ENCODE assay signal across 10 cellular contexts in the genomic region with DNA sequence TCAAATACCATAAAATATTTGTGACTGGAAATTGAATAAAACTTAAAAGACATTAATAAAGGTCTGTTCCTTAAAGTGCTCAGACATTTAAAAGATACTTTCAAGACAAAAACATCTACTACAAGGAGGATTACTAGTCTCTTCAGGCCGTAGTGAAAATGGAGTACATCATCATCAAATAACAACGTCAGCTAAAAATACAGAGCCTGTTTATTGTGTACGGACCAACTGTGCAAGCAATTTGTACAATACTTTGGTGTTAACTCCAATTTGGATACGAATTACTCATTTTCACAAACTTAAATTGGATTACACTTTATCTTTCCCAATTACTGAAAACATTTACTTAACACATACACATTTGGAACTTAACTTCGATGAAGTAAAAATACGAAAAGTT. TPM values are rescaled to one million over a fixed set of nuclear protein-coding genes. Genes with fewer than 3 reads are reported as not detected.
DNase-seq lines count a peak whose midpoint lies in the region; ATAC-seq and TF ChIP-seq lines count a peak whose summit lies in the region.
"Had no signal": no experiment of that assay in that cellular context is flagged by ENCODE, and none has a peak within 500 bp of the region (broad histone marks: within the 10 kb centered on the region; RNA-seq: fewer than 3 reads in every experiment).

No MANE protein-coding gene starts in this region.

- DNase-seq in SK-MEL-5 (ENCODE audit: low read depth, low spot score) (peak; percentile 29), renal cortical epithelial cell (ENCODE audit: low read depth) (peak; percentile 8), germinal center (ENCODE audit: low spot score) (no peak), SKM-1 (lab: John Stamatoyannopoulos, UW; ENCODE audit: unreplicated experiment) (no peak), ecto neural progenitor cell (ENCODE audit: low spot score) (no peak)
- no peak for DNase-seq in stimulated activated CD8-positive, alpha-beta memory T cell treated with anti-CD3 and anti-CD28 coated beads, Interleukin-4, amount 100 ng/mL, for 48 hours
- DNase-seq: stimulated activated CD4-positive, alpha-beta T cell treated with anti-CD3 and anti-CD28 coated beads, Interleukin-2, amount 100 ng/mL, for 48 hours had no signal

- TF ChIP-seq POLR2A in gastroesophageal sphincter (IDR thresholded peaks at IDR 0.05) = no peak

- H3K36me3 ChIP-seq in HEK293 (ENCODE audit: control insufficient read depth in 2 of 2, insufficient read depth in 1 of 2, low read length in 2 of 2) = peaks cover under 1 to 8% of the 10 kb centered on the region in 2 experiments; a peak in 2 of 3 replicates
- H3K36me3 ChIP-seq in gastroesophageal sphincter = peaks cover 0 to 9% of the 10 kb centered on the region in 2 donors

- 4 to 15% methylated on average over 6 of the region's 6 CpGs for WGBS in gastroesophageal sphincter (ENCODE audit: low coverage in 1 of 2), 2 donors

- in situ Hi-C loops in SK-MEL-5 (cut with HindIII; ENCODE audit: low pct_unique_long_range_greater_than_20kb, low sequenced_read_pairs) = no loop called here

- H3K4me1 ChIP-seq in HEK293 (ENCODE audit: control insufficient read depth, insufficient read depth, low read length) (peaks cover 17% of the 10 kb centered on the region; the same call in 1 of the 2 replicates), gastroesophageal sphincter (peaks cover 0 to 32% (median 3%) of the 10 kb centered on the region in 3 donors)

- TF ChIP-seq EP300 in gastroesophageal sphincter (IDR thresholded peaks at IDR 0.05) = no peak

- H3K27ac ChIP-seq in HEK293 (ENCODE audit: extremely low read depth, low read depth, low read length) (no peak overlapping the region; the same call in 1 of the 2 replicates), gastroesophageal sphincter (peak overlapping the region; percentile 44 to 95 (median 94))

- H3K9me3 ChIP-seq in HEK293 (ENCODE audit: control insufficient read depth, insufficient read depth, low read depth, low read length) (no peaks in the 10 kb centered on the region), gastroesophageal sphincter (no peaks in the 10 kb centered on the region)

- POLR2A ChIA-PET in HEK293 (lab: Yijun Ruan, JAX) = interaction anchor here (1.1 kb wide), 1 partner anchor 561 kb away, joined by 3 read pairs; no protein-coding TSS in a partner anchor

- H3K4me3 ChIP-seq in HEK293 (ENCODE audit: low read depth, low read length) (peak overlapping the region; percentile 78), gastroesophageal sphincter (peak overlapping the region; percentile 86 to 98)

- no peak for TF ChIP-seq CTCF in HEK293 (tag by site-specific recombination; IDR thresholded peaks at IDR 0.05)
- no peak for TF ChIP-seq CTCF in gastroesophageal sphincter (IDR thresholded peaks at IDR 0.05)

- H3K27me3 ChIP-seq in gastroesophageal sphincter = no peaks in the 10 kb centered on the region

- CTCF ChIA-PET in HEK293 (lab: Yijun Ruan, JAX) = no interaction called here

- no peak for ATAC-seq in gastroesophageal sphincter

TF ChIP-seq in HEK293, 187 proteins besides CTCF, POLR2A, EP300 and RAD21:
- TF ChIP-seq INSM2 (tag by site-specific recombination; IDR thresholded peaks at IDR 0.05) = no peak
- TF ChIP-seq ZNF157 (tag by site-specific recombination; IDR thresholded peaks at IDR 0.05) = no peak
- TF ChIP-seq, protein P1, sequence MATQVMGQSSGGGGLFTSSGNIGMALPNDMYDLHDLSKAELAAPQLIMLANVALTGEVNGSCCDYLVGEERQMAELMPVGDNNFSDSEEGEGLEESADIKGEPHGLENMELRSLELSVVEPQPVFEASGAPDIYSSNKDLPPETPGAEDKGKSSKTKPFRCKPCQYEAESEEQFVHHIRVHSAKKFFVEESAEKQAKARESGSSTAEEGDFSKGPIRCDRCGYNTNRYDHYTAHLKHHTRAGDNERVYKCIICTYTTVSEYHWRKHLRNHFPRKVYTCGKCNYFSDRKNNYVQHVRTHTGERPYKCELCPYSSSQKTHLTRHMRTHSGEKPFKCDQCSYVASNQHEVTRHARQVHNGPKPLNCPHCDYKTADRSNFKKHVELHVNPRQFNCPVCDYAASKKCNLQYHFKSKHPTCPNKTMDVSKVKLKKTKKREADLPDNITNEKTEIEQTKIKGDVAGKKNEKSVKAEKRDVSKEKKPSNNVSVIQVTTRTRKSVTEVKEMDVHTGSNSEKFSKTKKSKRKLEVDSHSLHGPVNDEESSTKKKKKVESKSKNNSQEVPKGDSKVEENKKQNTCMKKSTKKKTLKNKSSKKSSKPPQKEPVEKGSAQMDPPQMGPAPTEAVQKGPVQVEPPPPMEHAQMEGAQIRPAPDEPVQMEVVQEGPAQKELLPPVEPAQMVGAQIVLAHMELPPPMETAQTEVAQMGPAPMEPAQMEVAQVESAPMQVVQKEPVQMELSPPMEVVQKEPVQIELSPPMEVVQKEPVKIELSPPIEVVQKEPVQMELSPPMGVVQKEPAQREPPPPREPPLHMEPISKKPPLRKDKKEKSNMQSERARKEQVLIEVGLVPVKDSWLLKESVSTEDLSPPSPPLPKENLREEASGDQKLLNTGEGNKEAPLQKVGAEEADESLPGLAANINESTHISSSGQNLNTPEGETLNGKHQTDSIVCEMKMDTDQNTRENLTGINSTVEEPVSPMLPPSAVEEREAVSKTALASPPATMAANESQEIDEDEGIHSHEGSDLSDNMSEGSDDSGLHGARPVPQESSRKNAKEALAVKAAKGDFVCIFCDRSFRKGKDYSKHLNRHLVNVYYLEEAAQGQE (tag by site-specific recombination; IDR thresholded peaks at IDR 0.05) = no peak
- no peak for TF ChIP-seq ZNF664 (tag by site-specific recombination; IDR thresholded peaks at IDR 0.05)

RNA-seq across cellular contexts. Expression of gene CYP39A1, which starts 0.9 kb away (rescaled TPM):
- 0.34 and 0.56 TPM in 2 replicates for total RNA-seq in SK-MEL-5 (2014; rRNA removed; shearing (Covaris generic))
- 0.20 and 1.1 TPM in 2 replicates for polyA plus RNA-seq in SK-MEL-5 (2015; cell fraction: cytosol; rRNA removed)
- polyA plus RNA-seq in SK-MEL-5 (2015; cell fraction: nucleus; rRNA removed) = 1.1 and 1.6 TPM in 2 replicates
- total RNA-seq in gastroesophageal sphincter (10 to 100 TPM in 3 of 4 donors, 1 to 10 TPM in 1; 7.6 to 55.9 (median 23.2) TPM), renal cortical epithelial cell (0.69 and 5.2 TPM in 2 replicates)
- total RNA-seq: activated T-helper 2 cell treated with anti-CD3 and anti-CD28 coated beads, Interferon-gamma antibody, Interleukin-2, Interleukin-4, amounts not matched to agents 10 μg/mL and 5 μg/mL and 100 μg/mL, durations not matched to agents 14 hours and 24 hours and 36 hours had no signal

RNA-seq across cellular contexts. Expression of gene SLC25A27, which starts 1.0 kb away (rescaled TPM):
- 2.1 and 6.5 TPM in 2 replicates for total RNA-seq in SK-MEL-5 (2014; rRNA removed; shearing (Covaris generic))
- polyA plus RNA-seq in SK-MEL-5 (2015; cell fraction: cytosol; rRNA removed) = 0.63 and 1.2 TPM in 2 replicates
- polyA plus RNA-seq in SK-MEL-5 (2015; cell fraction: nucleus; rRNA removed) = 204 and 214 TPM in 2 replicates
- total RNA-seq in gastroesophageal sphincter (10 to 100 TPM in 3 of 4 donors, 1 to 10 TPM in 1; 7.8 to 82.2 (median 47.3) TPM), renal cortical epithelial cell (2.3 and 15.3 TPM in 2 replicates)

RNA-seq across cellular contexts. Expression of gene TDRD6, which starts 35.9 kb away (rescaled TPM):
- 0.05 TPM in 1 of 2 replicates, not detected in the other for total RNA-seq in SK-MEL-5 (2014; rRNA removed; shearing (Covaris generic))
- polyA plus RNA-seq in SK-MEL-5 (2015; cell fraction: cytosol; rRNA removed) = not detected in 2 replicates
- 0.19 and 0.39 TPM in 2 replicates for polyA plus RNA-seq in SK-MEL-5 (2015; cell fraction: nucleus; rRNA removed)
- total RNA-seq in gastroesophageal sphincter (1 to 10 TPM in 2 of 4 donors, under 1 TPM in 2; 0.15 to 5.1 (median 2.0) TPM), renal cortical epithelial cell (under 0.01 and 0.35 TPM in 2 replicates)
- total RNA-seq: activated T-helper 2 cell treated with anti-CD3 and anti-CD28 coated beads, Interferon-gamma antibody, Interleukin-2, Interleukin-4, amounts not matched to agents 10 μg/mL and 5 μg/mL and 100 μg/mL, durations not matched to agents 14 hours and 24 hours and 36 hours had no signal

Comparison
In these comparisons a context has a peak if more than half of its experiments do, and no peak if none do; other contexts are left out.
1. DNase-seq: peak in SK-MEL-5 (single experiment) and renal cortical epithelial cell (single experiment); none in germinal center (single experiment), stimulated activated CD8-positive, alpha-beta memory T cell treated with anti-CD3 and anti-CD28 coated beads, Interleukin-4, amount 100 ng/mL, for 48 hours (single experiment), SKM-1 (single experiment) and ecto neural progenitor cell (single experiment).